10 cellular contexts compared by ENCODE assay signal in genomic region chr4:101349346-101350064, GRCh38. TPM values are rescaled to one million over a fixed set of nuclear protein-coding genes. Genes with fewer than 3 reads are reported as not detected.
DNase-seq lines count a peak whose midpoint lies in the region; ATAC-seq and TF ChIP-seq lines count a peak whose summit lies in the region.
"Had no signal": no experiment of that assay in that cellular context is flagged by ENCODE, and none has a peak within 500 bp of the region (broad histone marks: within the 10 kb centered on the region; RNA-seq: fewer than 3 reads in every experiment).

No MANE protein-coding gene starts in this region.

- CTCF ChIA-PET in activated CD8-positive, alpha-beta T cell treated with anti-CD3 and anti-CD28 coated beads, Interleukin-2, amount 10 ng/mL, durations not matched to agents 7 days and 5 days (lab: Charles Lee) = interaction anchor here (1.1 to 2.5 kb wide), 2 partner anchors 21 to 469 kb away, joined by 4 to 6 read pairs; no protein-coding TSS in a partner anchor
- CTCF ChIA-PET in activated CD8-positive, alpha-beta T cell treated with anti-CD3 and anti-CD28 coated beads for 36 hours (lab: Charles Lee) = interaction anchor here (2.2 kb wide), 1 partner anchor 180 kb away, joined by 9 read pairs; no protein-coding TSS in a partner anchor

- WGBS in adrenal gland, 4 donors = 56 to 61% (median 57%) methylated on average over 4 of the region's 4 CpGs

- TF ChIP-seq CTCF in activated CD8-positive, alpha-beta T cell treated with anti-CD3 and anti-CD28 coated beads for 36 hours (IDR thresholded peaks at IDR 0.05) = no peak
- no peak for TF ChIP-seq CTCF in adrenal gland (IDR thresholded peaks at IDR 0.05)
- no peak for TF ChIP-seq CTCF in lower lobe of right lung (IDR thresholded peaks at IDR 0.05)
- TF ChIP-seq CTCF in uterus (IDR thresholded peaks at IDR 0.05) = no peak

- no peak for TF ChIP-seq POLR2A in adrenal gland (IDR thresholded peaks at IDR 0.05)
- TF ChIP-seq POLR2A in uterus (IDR thresholded peaks at IDR 0.05) = no peak

- H3K27me3 Mint-ChIP-seq in activated CD8-positive, alpha-beta T cell treated with anti-CD3 and anti-CD28 coated beads, Interleukin-2, amount 10 ng/mL, durations not matched to agents 7 days and 5 days (ENCODE audit: low read depth) = peaks cover 26% of the 10 kb centered on the region
- H3K27me3 Mint-ChIP-seq in activated CD8-positive, alpha-beta T cell treated with anti-CD3 and anti-CD28 coated beads for 36 hours = peaks cover 25% of the 10 kb centered on the region
- H3K27me3 Mint-ChIP-seq in T-helper 17 cell = peaks cover 5% of the 10 kb centered on the region

- peaks cover 25% of the 10 kb centered on the region for H3K4me1 Mint-ChIP-seq in activated CD8-positive, alpha-beta T cell treated with anti-CD3 and anti-CD28 coated beads, Interleukin-2, amount 10 ng/mL, durations not matched to agents 7 days and 5 days (ENCODE audit: low read depth)
- H3K4me1 Mint-ChIP-seq in activated CD8-positive, alpha-beta T cell treated with anti-CD3 and anti-CD28 coated beads for 36 hours (ENCODE audit: low read depth) = peaks cover 18% of the 10 kb centered on the region
- H3K4me1 Mint-ChIP-seq in T-helper 17 cell = peaks cover 22% of the 10 kb centered on the region

- intact Hi-C loops in activated CD8-positive, alpha-beta T cell treated with anti-CD3 and anti-CD28 coated beads for 36 hours (cut with micrococcal nuclease) = loop anchor here (5.0 to 10.0 kb wide), 4 partner anchors 67 to 182 kb away; no protein-coding TSS in a partner anchor
- intact Hi-C loops in adrenal gland (cut with DNase I) = loop anchor here (5.0 to 10.0 kb wide), 3 partner anchors 75 to 165 kb away; no protein-coding TSS in a partner anchor
- intact Hi-C loops in lower lobe of right lung (cut with DNase I) = no loop called here
- intact Hi-C loops in uterus (cut with DNase I; ENCODE audit: low total_unique reads) = no loop called here

- no peak for DNase-seq in activated CD8-positive, alpha-beta T cell treated with anti-CD3 and anti-CD28 coated beads, Interleukin-2, amount 10 ng/mL, durations not matched to agents 7 days and 5 days
- no peak for DNase-seq in activated CD8-positive, alpha-beta T cell treated with anti-CD3 and anti-CD28 coated beads for 36 hours
- DNase-seq in adrenal gland = peak; percentile 57 to 90 (median 81)
- DNase-seq in lower lobe of right lung = peak; percentile 73
- peak; percentile 40 to 44 for DNase-seq in uterus
- DNase-seq in T-helper 17 cell = no peak
- DNase-seq in mucosa of gallbladder (ENCODE audit: low spot score) = no peak

- H3K27ac Mint-ChIP-seq in activated CD8-positive, alpha-beta T cell treated with anti-CD3 and anti-CD28 coated beads, Interleukin-2, amount 10 ng/mL, durations not matched to agents 7 days and 5 days = no peak overlapping the region
- no peak overlapping the region for H3K27ac Mint-ChIP-seq in activated CD8-positive, alpha-beta T cell treated with anti-CD3 and anti-CD28 coated beads for 36 hours
- no peak overlapping the region for H3K27ac Mint-ChIP-seq in T-helper 17 cell

- H3K27ac ChIP-seq in adrenal gland (peak overlapping the region in 2 of 5 donors; percentile 48 to 96), lower lobe of right lung (no peak overlapping the region), uterus (peak overlapping the region in 1 of 2 donors; percentile 97)
- H3K27ac ChIP-seq: HL-60 had no signal

- no peaks in the 10 kb centered on the region for H3K9me3 ChIP-seq in adrenal gland (replicated peaks in 1 of 3)
- no peaks in the 10 kb centered on the region for H3K9me3 ChIP-seq in lower lobe of right lung
- no peaks in the 10 kb centered on the region for H3K9me3 ChIP-seq in uterus
- no peaks in the 10 kb centered on the region for H3K9me3 ChIP-seq in T-helper 17 cell (ENCODE audit: control insufficient read depth, low read length, poor library complexity, severe bottlenecking)

- H3K36me3 ChIP-seq in adrenal gland (replicated peaks in 1 of 2) (no peaks in the 10 kb centered on the region), lower lobe of right lung (no peaks in the 10 kb centered on the region), uterus (no peaks in the 10 kb centered on the region)

- H3K9me3 Mint-ChIP-seq in activated CD8-positive, alpha-beta T cell treated with anti-CD3 and anti-CD28 coated beads, Interleukin-2, amount 10 ng/mL, durations not matched to agents 7 days and 5 days (ENCODE audit: insufficient read depth) = no peaks in the 10 kb centered on the region
- H3K9me3 Mint-ChIP-seq in activated CD8-positive, alpha-beta T cell treated with anti-CD3 and anti-CD28 coated beads for 36 hours = no peaks in the 10 kb centered on the region
- H3K9me3 Mint-ChIP-seq: activated T-helper 1 cell treated with anti-CD3 and anti-CD28 coated beads, Interleukin-12 subunit alpha, Interleukin-12 subunit beta, Interleukin-2, Interleukin-4 antibody, amounts not matched to agents 30 ng/mL and 10 ng/mL and 1 ng/mL, durations not matched to agents 14 hours and 24 hours and 36 hours had no signal

- H3K4me3 Mint-ChIP-seq in activated CD8-positive, alpha-beta T cell treated with anti-CD3 and anti-CD28 coated beads, Interleukin-2, amount 10 ng/mL, durations not matched to agents 7 days and 5 days = peak overlapping the region; percentile 97
- H3K4me3 Mint-ChIP-seq in activated CD8-positive, alpha-beta T cell treated with anti-CD3 and anti-CD28 coated beads for 36 hours = no peak overlapping the region
- no peak overlapping the region for H3K4me3 Mint-ChIP-seq in T-helper 17 cell

- H3K36me3 Mint-ChIP-seq in activated CD8-positive, alpha-beta T cell treated with anti-CD3 and anti-CD28 coated beads, Interleukin-2, amount 10 ng/mL, durations not matched to agents 7 days and 5 days (ENCODE audit: low read depth) = peaks cover 6% of the 10 kb centered on the region
- no peaks in the 10 kb centered on the region for H3K36me3 Mint-ChIP-seq in activated CD8-positive, alpha-beta T cell treated with anti-CD3 and anti-CD28 coated beads for 36 hours (ENCODE audit: low read depth)
- H3K36me3 Mint-ChIP-seq in T-helper 17 cell (ENCODE audit: low read depth) = peaks cover 6% of the 10 kb centered on the region

- no peak for ATAC-seq in activated CD8-positive, alpha-beta T cell treated with anti-CD3 and anti-CD28 coated beads, Interleukin-2, amount 10 ng/mL, durations not matched to agents 7 days and 5 days
- ATAC-seq in activated CD8-positive, alpha-beta T cell treated with anti-CD3 and anti-CD28 coated beads for 36 hours = no peak
- ATAC-seq in lower lobe of right lung (no peak), HG03280 (IDR thresholded peaks at IDR 0.05; ENCODE audit: unreplicated experiment) (no peak), T-helper 17 cell (no peak)

- H3K4me3 ChIP-seq in adrenal gland = no peak overlapping the region
- no peak overlapping the region for H3K4me3 ChIP-seq in lower lobe of right lung
- H3K4me3 ChIP-seq in uterus = no peak overlapping the region

- peaks cover 5 to 22% of the 10 kb centered on the region in 2 donors for H3K4me1 ChIP-seq in adrenal gland (replicated peaks in 1 of 2)
- peaks cover 24% of the 10 kb centered on the region for H3K4me1 ChIP-seq in lower lobe of right lung
- H3K4me1 ChIP-seq in uterus = no peaks in the 10 kb centered on the region

- POLR2A ChIA-PET in activated CD8-positive, alpha-beta T cell treated with anti-CD3 and anti-CD28 coated beads, Interleukin-2, amount 10 ng/mL, durations not matched to agents 7 days and 5 days (lab: Charles Lee) = no interaction called here
- POLR2A ChIA-PET in activated CD8-positive, alpha-beta T cell treated with anti-CD3 and anti-CD28 coated beads for 36 hours (lab: Charles Lee) = interaction anchor here (1.0 kb wide), 1 partner anchor 9 kb away, joined by 3 read pairs; no protein-coding TSS in a partner anchor

- H3K27me3 ChIP-seq in adrenal gland (no peaks in the 10 kb centered on the region), lower lobe of right lung (ENCODE audit: low read depth) (no peaks in the 10 kb centered on the region), uterus (no peaks in the 10 kb centered on the region)

RNA-seq across cellular contexts. Expression of gene PPP3CA, which starts 2.2 kb away (rescaled TPM):
- 10 to 100 TPM; 28.6 to 29.0 TPM for total RNA-seq in activated CD8-positive, alpha-beta T cell treated with anti-CD3 and anti-CD28 coated beads, Interleukin-2, amount 10 ng/mL, durations not matched to agents 7 days and 5 days
- 10 to 100 TPM; 11.8 to 12.7 TPM for total RNA-seq in activated CD8-positive, alpha-beta T cell treated with anti-CD3 and anti-CD28 coated beads for 36 hours
- total RNA-seq in adrenal gland (100 to 1,000 TPM in 1 of 8 donors, 10 to 100 TPM in 7; 34.0 to 138 (median 49.8) TPM), lower lobe of right lung (50.2 TPM), uterus (10 to 100 TPM; 32.8 to 70.0 (median 39.8) TPM), T-helper 17 cell (10 to 100 TPM; 28.4 to 36.9 TPM), mucosa of gallbladder (24.6 TPM)
- 10 to 100 TPM; 13.8 to 44.5 (median 20.8) TPM for polyA plus RNA-seq in adrenal gland

Comparison
In these comparisons a context has a peak if more than half of its experiments do, and no peak if none do; other contexts are left out.
1. DNase-seq: peak in adrenal gland (7 of 7), lower lobe of right lung (single experiment) and uterus (2 of 2); none in activated CD8-positive, alpha-beta T cell treated with anti-CD3 and anti-CD28 coated beads, Interleukin-2, amount 10 ng/mL, durations not matched to agents 7 days and 5 days (single experiment), activated CD8-positive, alpha-beta T cell treated with anti-CD3 and anti-CD28 coated beads for 36 hours (single experiment), T-helper 17 cell (0 of 3) and mucosa of gallbladder (single experiment).
2. intact Hi-C loops: an anchor here in activated CD8-positive, alpha-beta T cell treated with anti-CD3 and anti-CD28 coated beads for 36 hours (5.0 to 10.0 kb wide) and adrenal gland (5.0 to 10.0 kb wide); none called in lower lobe of right lung and uterus.